17 cellular contexts compared by ENCODE assay signal in genomic region chr5:54212331-54212730, GRCh38.
"Had no signal": no experiment of that assay in that cellular context is flagged by ENCODE, and none has a peak within 500 bp of the region (broad histone marks: within the 10 kb centered on the region; RNA-seq: fewer than 3 reads in every experiment).

No MANE protein-coding gene starts in this region.

- ATAC-seq: activated naive CD8-positive, alpha-beta T cell treated with anti-CD3 and anti-CD28 coated beads, Interleukin-2, amount 50 U/mL, for 24 hours; gastroesophageal sphincter; pancreas had no signal

- H3K4me3 ChIP-seq: ascending aorta, breast epithelium, gastroesophageal sphincter, pancreas, sigmoid colon, spleen, suprapubic skin, upper lobe of left lung had no signal

- FAIRE-seq: islet of Langerhans, pancreas had no signal

- H3K36me3 ChIP-seq: ascending aorta, breast epithelium, gastroesophageal sphincter, pancreas, sigmoid colon, spleen, suprapubic skin, upper lobe of left lung had no signal

- H3K27me3 ChIP-seq: ascending aorta, breast epithelium, gastroesophageal sphincter, pancreas, sigmoid colon, spleen, suprapubic skin, upper lobe of left lung had no signal

- H3K27ac Mint-ChIP-seq: activated naive CD4-positive, alpha-beta T cell treated with anti-CD3 and anti-CD28 coated beads for 36 hours; activated naive CD8-positive, alpha-beta T cell treated with anti-CD3 and anti-CD28 coated beads, Interleukin-2, amount 50 U/mL, for 24 hours; dendritic cell treated with granulocyte-macrophage colony-stimulating factor and Interleukin-4, amounts not matched to agents 40 ng/mL and 50 ng/mL, for 4 days; stimulated activated naive CD8-positive, alpha-beta T cell treated with anti-CD3 and anti-CD28 coated beads, Interleukin-15, Interleukin-2, amounts not matched to agents 100 ng/mL and 50 ng/mL, for 24 hours had no signal

- H3K9me3 Mint-ChIP-seq: activated naive CD4-positive, alpha-beta T cell treated with anti-CD3 and anti-CD28 coated beads for 36 hours; activated naive CD8-positive, alpha-beta T cell treated with anti-CD3 and anti-CD28 coated beads, Interleukin-2, amount 50 U/mL, for 24 hours; dendritic cell treated with granulocyte-macrophage colony-stimulating factor and Interleukin-4, amounts not matched to agents 40 ng/mL and 50 ng/mL, for 4 days; stimulated activated naive CD8-positive, alpha-beta T cell treated with anti-CD3 and anti-CD28 coated beads, Interleukin-15, Interleukin-2, amounts not matched to agents 100 ng/mL and 50 ng/mL, for 24 hours had no signal

- DNase-seq: activated CD4-positive, alpha-beta T cell treated with anti-CD3 and anti-CD28 coated beads, Interleukin-2, amount 50 U/mL, for 4 hours; activated CD4-positive, CD25-positive, alpha-beta regulatory T cell treated with anti-CD3 and anti-CD28 coated beads, Interleukin-2, amount 50 U/mL, for 72 hours; activated naive CD4-positive, alpha-beta T cell treated with anti-CD3 and anti-CD28 coated beads for 36 hours; activated naive CD8-positive, alpha-beta T cell treated with anti-CD3 and anti-CD28 coated beads, Interleukin-2, amount 50 U/mL, for 24 hours; activated T-cell treated with anti-CD3 and anti-CD28 coated beads for 4 hours; effector memory CD4-positive, alpha-beta T cell; pancreas; sigmoid colon; spleen; upper lobe of left lung had no signal

- H3K4me3 Mint-ChIP-seq: activated naive CD4-positive, alpha-beta T cell treated with anti-CD3 and anti-CD28 coated beads for 36 hours; activated naive CD8-positive, alpha-beta T cell treated with anti-CD3 and anti-CD28 coated beads, Interleukin-2, amount 50 U/mL, for 24 hours; dendritic cell treated with granulocyte-macrophage colony-stimulating factor and Interleukin-4, amounts not matched to agents 40 ng/mL and 50 ng/mL, for 4 days; stimulated activated naive CD8-positive, alpha-beta T cell treated with anti-CD3 and anti-CD28 coated beads, Interleukin-15, Interleukin-2, amounts not matched to agents 100 ng/mL and 50 ng/mL, for 24 hours had no signal

- H3K27me3 Mint-ChIP-seq: activated naive CD8-positive, alpha-beta T cell treated with anti-CD3 and anti-CD28 coated beads, Interleukin-2, amount 50 U/mL, for 24 hours; dendritic cell treated with granulocyte-macrophage colony-stimulating factor and Interleukin-4, amounts not matched to agents 40 ng/mL and 50 ng/mL, for 4 days; stimulated activated naive CD8-positive, alpha-beta T cell treated with anti-CD3 and anti-CD28 coated beads, Interleukin-15, Interleukin-2, amounts not matched to agents 100 ng/mL and 50 ng/mL, for 24 hours had no signal
